9 cellular contexts compared by ENCODE assay signal in genomic region chr6:2900221-2900807, GRCh38. TPM values are rescaled to one million over a fixed set of nuclear protein-coding genes. Genes with fewer than 3 reads are reported as not detected.
DNase-seq lines count a peak whose midpoint lies in the region; TF ChIP-seq lines count a peak whose summit lies in the region.
"Had no signal": no experiment of that assay in that cellular context is flagged by ENCODE, and none has a peak within 500 bp of the region (broad histone marks: within the 10 kb centered on the region; RNA-seq: fewer than 3 reads in every experiment).

No MANE protein-coding gene starts in this region.

- peak overlapping the region; percentile 98 for H3K4me3 Mint-ChIP-seq in endodermal cell

- H3K36me3 Mint-ChIP-seq in endodermal cell (ENCODE audit: low read depth), result peaks cover 66% of the 10 kb centered on the region

- no peaks in the 10 kb centered on the region for H3K27me3 Mint-ChIP-seq in endodermal cell (ENCODE audit: insufficient read depth)

- H3K9me3 ChIP-seq in SU-DHL-6 (ENCODE audit: insufficient read depth, low read length), result no peaks in the 10 kb centered on the region
- no peaks in the 10 kb centered on the region for H3K9me3 ChIP-seq in endodermal cell (ENCODE audit: control insufficient read depth, low read length)

- DNase-seq in endodermal cell, result no peak
- DNase-seq in stimulated activated CD8-positive, alpha-beta memory T cell treated with anti-CD3 and anti-CD28 coated beads, Interleukin-4, amount 100 ng/mL, for 48 hours, result peak; percentile 31
- DNase-seq in midbrain (lab: John Stamatoyannopoulos, UW), result no peak
- no peak for DNase-seq in GM10266 (ENCODE audit: extremely low spot score)
- DNase-seq in NK-92 (lab: John Stamatoyannopoulos, UW; ENCODE audit: unreplicated experiment), result no peak
- DNase-seq: NCI-H524 treated with DMSO at 0.1 percent for 48 hours had no signal

- H3K27me3 ChIP-seq in SU-DHL-6 (ENCODE audit: low read length) (no peaks in the 10 kb centered on the region), endodermal cell (ENCODE audit: control insufficient read depth, insufficient read depth, low read length, poor library complexity, severe bottlenecking) (no peaks in the 10 kb centered on the region)

- H3K9me3 Mint-ChIP-seq in endodermal cell, result no peaks in the 10 kb centered on the region

- peaks cover 61% of the 10 kb centered on the region for H3K79me2 ChIP-seq in SU-DHL-6 (ENCODE audit: insufficient read depth, low read length)

- peak overlapping the region; percentile 63 for H3K27ac Mint-ChIP-seq in endodermal cell

- H3K9ac ChIP-seq in SU-DHL-6 (ENCODE audit: low read length), result no peak overlapping the region
- H3K9ac ChIP-seq in endodermal cell (ENCODE audit: extremely low read depth, low read length, poor library complexity, severe bottlenecking), result peak overlapping the region; percentile 88

- peak overlapping the region; percentile 80 for H3K27ac ChIP-seq in SU-DHL-6 (ENCODE audit: low read depth, low read length)
- H3K27ac ChIP-seq in endodermal cell (ENCODE audit: low read depth, low read length), result no peak overlapping the region

- no peak overlapping the region for H2AFZ ChIP-seq in SU-DHL-6 (ENCODE audit: low read depth, low read length, severe bottlenecking)

- no peaks in the 10 kb centered on the region; the same call in 1 of the 2 replicates for H4K20me1 ChIP-seq in SU-DHL-6 (ENCODE audit: low read depth, low read length)

- 76 to 89% methylated on average over 3 to 15 of the region's 15 CpGs for WGBS in endodermal cell (ENCODE audit: insufficient coverage in 1 of 2, insufficient read length in 1 of 2), 2 experiments

- peak overlapping the region; percentile 73 for H3K4me2 ChIP-seq in SU-DHL-6 (ENCODE audit: low read depth, low read length, poor library complexity, severe bottlenecking)

- peak; percentile 3 for TF ChIP-seq POLR2A in GM18951 (IDR thresholded peaks at IDR 0.05; ENCODE audit: extremely low read depth, insufficient read depth, insufficient read length)

- no peaks in the 10 kb centered on the region for H3K9me2 ChIP-seq in SU-DHL-6 (replicated peaks; ENCODE audit: insufficient read depth, low read length)

- TF ChIP-seq CTCF in SU-DHL-6 (IDR thresholded peaks at IDR 0.05; ENCODE audit: insufficient read depth, low read length, poor library complexity, severe bottlenecking) (no peak), endodermal cell (conservative IDR thresholded peaks at IDR 0.05) (peak; percentile 18), GM10266 (IDR thresholded peaks at IDR 0.05; ENCODE audit: control insufficient read depth, insufficient read depth, low read depth, missing control alignments) (no peak)

- in situ Hi-C loops in GM18951 (cut with MboI; ENCODE audit: low sequenced_read_pairs, unreplicated experiment), result no loop called here

- peaks cover 35% of the 10 kb centered on the region for H3K4me1 Mint-ChIP-seq in endodermal cell

- H3K36me3 ChIP-seq in SU-DHL-6 (ENCODE audit: low read length), result peaks cover 45% of the 10 kb centered on the region
- H3K36me3 ChIP-seq in endodermal cell (ENCODE audit: control insufficient read depth, insufficient read depth, low read length), result peaks cover 50% of the 10 kb centered on the region

- H3K4me3 ChIP-seq in SU-DHL-6 (ENCODE audit: insufficient read depth, low read length, poor library complexity, severe bottlenecking) (no peak overlapping the region), endodermal cell (ENCODE audit: low read length) (peak overlapping the region; percentile 85)

- H3F3A ChIP-seq in SU-DHL-6 (ENCODE audit: insufficient read depth), result peaks cover 56% of the 10 kb centered on the region

- H3K4me1 ChIP-seq in endodermal cell (ENCODE audit: control insufficient read depth, insufficient read depth, low read length), result no peaks in the 10 kb centered on the region

RNA-seq across cellular contexts. Expression of gene SERPINB9, which starts 2.8 kb away (rescaled TPM):
- total RNA-seq in endodermal cell, result 100 to 1,000 TPM; 192 to 390 TPM
- 39.8 TPM for polyA plus RNA-seq in endodermal cell (2013, experiment 1 of 2)
- 48.5 TPM for polyA plus RNA-seq in endodermal cell (2013, experiment 2 of 2)
- total RNA-seq: H4 had no signal

RNA-seq across cellular contexts. Expression of gene SERPINB1, which starts 58.7 kb away (rescaled TPM):
- total RNA-seq in endodermal cell, result 10 to 100 TPM; 30.6 to 38.5 TPM
- 14.1 TPM for polyA plus RNA-seq in endodermal cell (2013, experiment 1 of 2)
- polyA plus RNA-seq in endodermal cell (2013, experiment 2 of 2), result 18.4 TPM
